30 cellular contexts compared by ENCODE assay signal in genomic region chr4:163564221-163564720, GRCh38.
"Had no signal": no experiment of that assay in that cellular context is flagged by ENCODE, and none has a peak within 500 bp of the region (broad histone marks: within the 10 kb centered on the region; RNA-seq: fewer than 3 reads in every experiment).

No MANE protein-coding gene starts in this region.

- H2AFZ ChIP-seq: hepatocyte had no signal

- DNase-seq: effector CD8-positive, alpha-beta T cell; endodermal cell; foreskin fibroblast; gastrocnemius medialis; head of caudate nucleus; kidney; mesenchymal stem cell; mucosa of descending colon; naive thymus-derived CD4-positive, alpha-beta T cell; occipital lobe; ovary; posterior cingulate gyrus; psoas muscle; right cardiac atrium; sigmoid colon; stimulated activated CD4-positive, alpha-beta T cell treated with anti-CD3 and anti-CD28 coated beads, Interleukin-2, amount 100 ng/mL, for 24 hours; stimulated activated CD4-positive, alpha-beta T cell treated with anti-CD3 and anti-CD28 coated beads, Interleukin-4, amount 100 ng/mL, for 24 hours; upper lobe of left lung had no signal

- H3K4me2 ChIP-seq: hepatocyte had no signal

- H3K36me3 Mint-ChIP-seq: mesothelial cell of epicardium; stimulated activated effector memory CD8-positive, alpha-beta T cell treated with anti-CD3 and anti-CD28 coated beads, Interleukin-12 subunit alpha, Interleukin-12 subunit beta, amount 100 ng/mL, for 72 hours had no signal

- H3K27me3 ChIP-seq: gastrocnemius medialis, hepatocyte, ovary, sigmoid colon, tibial nerve, upper lobe of left lung had no signal

- H3K9me3 ChIP-seq: mucosa of descending colon, ovary, sigmoid colon, thoracic aorta, upper lobe of left lung had no signal

- H3K4me3 ChIP-seq: gastrocnemius medialis, hepatocyte, lung, mucosa of descending colon, ovary, psoas muscle, sigmoid colon, thoracic aorta, tibial nerve, upper lobe of left lung had no signal

- H3K27ac Mint-ChIP-seq: dendritic cell treated with granulocyte-macrophage colony-stimulating factor and Interleukin-4, amounts not matched to agents 40 ng/mL and 50 ng/mL, for 4 days; endodermal cell; mesothelial cell of epicardium; nephron; stimulated activated effector memory CD8-positive, alpha-beta T cell treated with anti-CD3 and anti-CD28 coated beads, Interleukin-12 subunit alpha, Interleukin-12 subunit beta, amount 100 ng/mL, for 72 hours; stimulated activated naive CD8-positive, alpha-beta T cell treated with anti-CD3 and anti-CD28 coated beads, Interleukin-15, Interleukin-2, amounts not matched to agents 100 ng/mL and 50 ng/mL, for 24 hours had no signal

- H3K36me3 ChIP-seq: gastrocnemius medialis, ovary, sigmoid colon, thoracic aorta, tibial nerve, upper lobe of left lung had no signal

- H3K27me3 Mint-ChIP-seq: dendritic cell treated with granulocyte-macrophage colony-stimulating factor and Interleukin-4, amounts not matched to agents 40 ng/mL and 50 ng/mL, for 4 days; stimulated activated naive CD8-positive, alpha-beta T cell treated with anti-CD3 and anti-CD28 coated beads, Interleukin-15, Interleukin-2, amounts not matched to agents 100 ng/mL and 50 ng/mL, for 24 hours had no signal

- H3K9me3 Mint-ChIP-seq: mesothelial cell of epicardium; stimulated activated effector memory CD8-positive, alpha-beta T cell treated with anti-CD3 and anti-CD28 coated beads, Interleukin-12 subunit alpha, Interleukin-12 subunit beta, amount 100 ng/mL, for 72 hours had no signal

- H3K79me2 ChIP-seq: hepatocyte had no signal

- ATAC-seq: esophagus mucosa; gastrocnemius medialis; left lobe of liver; mucosa of descending colon; naive thymus-derived CD4-positive, alpha-beta T cell; psoas muscle; right cardiac atrium; stimulated activated effector memory CD8-positive, alpha-beta T cell treated with anti-CD3 and anti-CD28 coated beads, Interleukin-12 subunit alpha, Interleukin-12 subunit beta, amount 100 ng/mL, for 72 hours had no signal

- H3K4me1 ChIP-seq: gastrocnemius medialis, psoas muscle, sigmoid colon, tibial nerve had no signal

- H3K4me3 Mint-ChIP-seq: dendritic cell treated with granulocyte-macrophage colony-stimulating factor and Interleukin-4, amounts not matched to agents 40 ng/mL and 50 ng/mL, for 4 days; endodermal cell; mesothelial cell of epicardium; naive thymus-derived CD4-positive, alpha-beta T cell; nephron; stimulated activated effector memory CD8-positive, alpha-beta T cell treated with anti-CD3 and anti-CD28 coated beads, Interleukin-12 subunit alpha, Interleukin-12 subunit beta, amount 100 ng/mL, for 72 hours; stimulated activated naive CD8-positive, alpha-beta T cell treated with anti-CD3 and anti-CD28 coated beads, Interleukin-15, Interleukin-2, amounts not matched to agents 100 ng/mL and 50 ng/mL, for 24 hours had no signal

- H3K4me1 Mint-ChIP-seq: mesothelial cell of epicardium; nephron; stimulated activated effector memory CD8-positive, alpha-beta T cell treated with anti-CD3 and anti-CD28 coated beads, Interleukin-12 subunit alpha, Interleukin-12 subunit beta, amount 100 ng/mL, for 72 hours had no signal

- H3K27ac ChIP-seq: epithelial cell of prostate, gastrocnemius medialis, hepatocyte, ovary, psoas muscle, sigmoid colon, thoracic aorta, tibial nerve, upper lobe of left lung had no signal
